ENCODE assay signal across 7 cellular contexts in the genomic region with DNA sequence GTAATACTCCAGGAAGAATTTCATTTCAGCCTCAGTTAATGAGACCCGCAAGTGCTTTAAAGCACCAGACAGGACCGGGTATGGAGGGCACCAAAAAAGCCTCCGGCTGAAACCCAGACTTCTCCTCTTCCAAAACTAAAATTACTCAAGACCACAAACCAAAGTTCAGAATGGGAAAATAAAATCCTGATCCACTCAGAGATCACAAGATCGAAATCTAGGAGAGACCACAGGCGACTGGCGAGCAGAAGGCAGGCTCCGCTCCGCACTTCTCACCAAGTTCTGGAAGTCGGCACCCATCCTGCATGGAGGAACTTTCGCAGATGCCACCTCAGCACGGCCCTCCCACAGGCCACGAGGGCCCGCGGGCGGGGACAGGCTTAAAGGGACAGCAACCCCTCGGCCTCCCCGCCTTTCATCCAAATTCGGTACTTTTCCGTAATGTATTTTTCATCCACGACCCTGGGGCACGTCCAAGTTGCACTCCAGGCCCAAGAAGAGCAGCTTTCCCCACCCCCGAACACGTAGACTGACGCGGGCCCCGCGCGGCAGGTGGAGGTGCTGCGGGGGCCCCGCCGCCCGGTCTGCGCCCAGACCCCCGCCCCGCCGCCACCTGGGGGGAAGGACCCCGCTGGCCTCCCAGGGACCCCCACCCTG. TPM values are rescaled to one million over a fixed set of nuclear protein-coding genes. Genes with fewer than 3 reads are reported as not detected.
DNase-seq lines count a peak whose midpoint lies in the region; ATAC-seq and TF ChIP-seq lines count a peak whose summit lies in the region.

No MANE protein-coding gene starts in this region.

- H3K4me1 ChIP-seq in foreskin keratinocyte: peaks cover 18% of the 10 kb centered on the region

- H3K9ac ChIP-seq in neural cell (ENCODE audit: low read length): peak overlapping the region; percentile 42

- TF ChIP-seq EP300 in neural cell (conservative IDR thresholded peaks at IDR 0.05; ENCODE audit: poor library complexity, severe bottlenecking): no peak

- peak; percentile 57 for ATAC-seq in GM18867 (IDR thresholded peaks at IDR 0.05; ENCODE audit: unreplicated experiment)
- ATAC-seq in HG03025 (IDR thresholded peaks at IDR 0.05; ENCODE audit: low FRiP score, unreplicated experiment): peak; percentile 34
- peak; percentile 64 for ATAC-seq in foreskin keratinocyte
- peak; percentile 65 for ATAC-seq in stimulated activated naive CD8-positive, alpha-beta T cell treated with anti-CD3 and anti-CD28 coated beads, Interleukin-15, Interleukin-2, amounts not matched to agents 100 U/mL and 50 U/mL, for 24 hours

- H3K27me3 ChIP-seq in foreskin keratinocyte (no peaks in the 10 kb centered on the region), neural cell (ENCODE audit: insufficient read depth, low read depth, low read length) (no peaks in the 10 kb centered on the region)

- peak overlapping the region; percentile 78 for H3K27ac ChIP-seq in foreskin keratinocyte
- H3K27ac ChIP-seq in neural cell (ENCODE audit: low read length): no peak overlapping the region

- H2AFZ ChIP-seq in neural cell (ENCODE audit: low read depth, low read length): no peak overlapping the region

- H3K4me3 ChIP-seq in neural cell (ENCODE audit: low read length): peak overlapping the region; percentile 63

- 0 out of 2 replicates have a peak, but pooled peaks have one; percentile 26 for TF ChIP-seq POLR2A in Raji (IDR thresholded peaks at IDR 0.05; ENCODE audit: insufficient read depth, low read depth, low read length)

- H4K20me1 ChIP-seq in neural cell (ENCODE audit: insufficient read depth): no peaks in the 10 kb centered on the region

- no peak for TF ChIP-seq RAD21 in neural cell (conservative IDR thresholded peaks at IDR 0.05)

- TF ChIP-seq CTCF in foreskin keratinocyte (conservative IDR thresholded peaks at IDR 0.05) (no peak), neural cell (IDR thresholded peaks at IDR 0.05; ENCODE audit: poor library complexity, severe bottlenecking) (no peak)

- no peaks in the 10 kb centered on the region for H3K9me2 ChIP-seq in neural cell (ENCODE audit: insufficient read depth, low read length)

- peak; percentile 33 for DNase-seq in activated gamma-delta T cell treated with anti-CD3 and anti-CD28 coated beads, Interleukin-2, amount 50 U/mL, for 16 hours (ENCODE audit: low read depth)
- peak; percentile 30 to 57 for DNase-seq in foreskin keratinocyte
- DNase-seq in stimulated activated naive CD8-positive, alpha-beta T cell treated with anti-CD3 and anti-CD28 coated beads, Interleukin-15, Interleukin-2, amounts not matched to agents 100 U/mL and 50 U/mL, for 24 hours: peak; percentile 68

- H3K9me3 ChIP-seq in neural cell (ENCODE audit: low read length): peaks cover 6% of the 10 kb centered on the region

- no peak overlapping the region for H3K4me2 ChIP-seq in neural cell (ENCODE audit: low read length)

- H3K79me2 ChIP-seq in neural cell (replicated peaks; ENCODE audit: insufficient read depth, low read length): peaks cover 18% of the 10 kb centered on the region

- H3K36me3 ChIP-seq in neural cell (ENCODE audit: insufficient read depth, low read length): no peaks in the 10 kb centered on the region

- H3F3A ChIP-seq in neural cell (ENCODE audit: insufficient read depth, low read length, poor library complexity, severe bottlenecking): no peaks in the 10 kb centered on the region

TF ChIP-seq in neural cell, 6 proteins besides CTCF, POLR2A, EP300 and RAD21:
- TF ChIP-seq, protein P1, sequence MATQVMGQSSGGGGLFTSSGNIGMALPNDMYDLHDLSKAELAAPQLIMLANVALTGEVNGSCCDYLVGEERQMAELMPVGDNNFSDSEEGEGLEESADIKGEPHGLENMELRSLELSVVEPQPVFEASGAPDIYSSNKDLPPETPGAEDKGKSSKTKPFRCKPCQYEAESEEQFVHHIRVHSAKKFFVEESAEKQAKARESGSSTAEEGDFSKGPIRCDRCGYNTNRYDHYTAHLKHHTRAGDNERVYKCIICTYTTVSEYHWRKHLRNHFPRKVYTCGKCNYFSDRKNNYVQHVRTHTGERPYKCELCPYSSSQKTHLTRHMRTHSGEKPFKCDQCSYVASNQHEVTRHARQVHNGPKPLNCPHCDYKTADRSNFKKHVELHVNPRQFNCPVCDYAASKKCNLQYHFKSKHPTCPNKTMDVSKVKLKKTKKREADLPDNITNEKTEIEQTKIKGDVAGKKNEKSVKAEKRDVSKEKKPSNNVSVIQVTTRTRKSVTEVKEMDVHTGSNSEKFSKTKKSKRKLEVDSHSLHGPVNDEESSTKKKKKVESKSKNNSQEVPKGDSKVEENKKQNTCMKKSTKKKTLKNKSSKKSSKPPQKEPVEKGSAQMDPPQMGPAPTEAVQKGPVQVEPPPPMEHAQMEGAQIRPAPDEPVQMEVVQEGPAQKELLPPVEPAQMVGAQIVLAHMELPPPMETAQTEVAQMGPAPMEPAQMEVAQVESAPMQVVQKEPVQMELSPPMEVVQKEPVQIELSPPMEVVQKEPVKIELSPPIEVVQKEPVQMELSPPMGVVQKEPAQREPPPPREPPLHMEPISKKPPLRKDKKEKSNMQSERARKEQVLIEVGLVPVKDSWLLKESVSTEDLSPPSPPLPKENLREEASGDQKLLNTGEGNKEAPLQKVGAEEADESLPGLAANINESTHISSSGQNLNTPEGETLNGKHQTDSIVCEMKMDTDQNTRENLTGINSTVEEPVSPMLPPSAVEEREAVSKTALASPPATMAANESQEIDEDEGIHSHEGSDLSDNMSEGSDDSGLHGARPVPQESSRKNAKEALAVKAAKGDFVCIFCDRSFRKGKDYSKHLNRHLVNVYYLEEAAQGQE (IDR thresholded peaks at IDR 0.05; ENCODE audit: borderline replicate concordance): no peak
- TF ChIP-seq SMC3 (conservative IDR thresholded peaks at IDR 0.05; ENCODE audit: poor library complexity) (no peak), TAF1 (IDR thresholded peaks at IDR 0.05; ENCODE audit: low read depth) (no peak), EZH2 (IDR thresholded peaks at IDR 0.05; ENCODE audit: borderline replicate concordance, insufficient read depth, low read length, poor library complexity, severe bottlenecking) (no peak), POLR2AphosphoS5 (IDR thresholded peaks at IDR 0.05) (no peak), MXI1 (conservative IDR thresholded peaks at IDR 0.05; ENCODE audit: poor library complexity, severe bottlenecking) (no peak)
TF ChIP-seq in neural cell: peak in this region for 0.

RNA-seq across cellular contexts. Expression of a gene that starts 43.7 kb away (rescaled TPM):
- 521 and 562 TPM in 2 replicates for total RNA-seq in foreskin keratinocyte
- polyA plus RNA-seq in foreskin keratinocyte (411 and 420 TPM in 2 replicates), neural cell (61.9 and 87.0 TPM in 2 replicates)
- 206 and 212 TPM in 2 replicates for polyA minus RNA-seq in neural cell

RNA-seq across cellular contexts. Expression of a gene that starts 44.0 kb away (rescaled TPM):
- 257 and 274 TPM in 2 replicates for total RNA-seq in foreskin keratinocyte
- polyA plus RNA-seq in foreskin keratinocyte (110 and 131 TPM in 2 replicates), neural cell (454 and 467 TPM in 2 replicates)
- polyA minus RNA-seq in neural cell: 310 and 355 TPM in 2 replicates
